14 cellular contexts compared by ENCODE assay signal in genomic region chr20:41657655-41658054, GRCh38.
"Had no signal": no experiment of that assay in that cellular context is flagged by ENCODE, and none has a peak within 500 bp of the region (broad histone marks: within the 10 kb centered on the region; RNA-seq: fewer than 3 reads in every experiment).

No MANE protein-coding gene starts in this region.

- H3K27me3 ChIP-seq: brain microvascular endothelial cell, vagina had no signal

- H3K36me3 Mint-ChIP-seq: activated CD8-positive, alpha-beta memory T cell treated with anti-CD3 and anti-CD28 coated beads, Interleukin-2, amount 10 ng/mL, durations not matched to agents 7 days and 5 days; activated naive CD8-positive, alpha-beta T cell treated with anti-CD3 and anti-CD28 coated beads for 36 hours had no signal

- H3K27ac ChIP-seq: brain microvascular endothelial cell, tibial artery, vagina had no signal

- H3K9me3 Mint-ChIP-seq: activated naive CD8-positive, alpha-beta T cell treated with anti-CD3 and anti-CD28 coated beads for 36 hours; activated T-cell treated with anti-CD3 and anti-CD28 coated beads, Interleukin-2, amount 50 U/mL, for 4 hours; endodermal cell had no signal

- ATAC-seq: activated CD8-positive, alpha-beta memory T cell treated with anti-CD3 and anti-CD28 coated beads, Interleukin-2, amount 10 ng/mL, durations not matched to agents 7 days and 5 days; activated T-cell treated with anti-CD3 and anti-CD28 coated beads, Interleukin-2, amount 50 U/mL, for 4 hours had no signal

- H3K4me3 ChIP-seq: tibial artery, vagina had no signal

- DNase-seq: activated CD4-positive, alpha-beta T cell treated with anti-CD3 and anti-CD28 coated beads, Interleukin-2, amount 50 U/mL, for 4 hours; activated CD4-positive, CD25-positive, alpha-beta regulatory T cell treated with anti-CD3 and anti-CD28 coated beads, Interleukin-2, amount 50 U/mL, for 72 hours; activated CD8-positive, alpha-beta memory T cell treated with anti-CD3 and anti-CD28 coated beads, Interleukin-2, amount 10 ng/mL, durations not matched to agents 7 days and 5 days; activated gamma-delta T cell; activated naive CD8-positive, alpha-beta T cell treated with anti-CD3 and anti-CD28 coated beads for 36 hours; activated T-cell treated with anti-CD3 and anti-CD28 coated beads, Interleukin-2, amount 50 U/mL, for 4 hours; brain microvascular endothelial cell; endodermal cell; erythroblast; midbrain; stimulated activated CD4-positive, alpha-beta T cell treated with anti-CD3 and anti-CD28 coated beads, Interleukin-15, amount 100 ng/mL, for 24 hours; stimulated activated CD4-positive, alpha-beta T cell treated with anti-CD3 and anti-CD28 coated beads, Interleukin-4, amount 100 ng/mL, for 24 hours; tibial artery had no signal

- H3K36me3 ChIP-seq: brain microvascular endothelial cell, tibial artery, vagina had no signal

- H3K9me3 ChIP-seq: tibial artery, vagina had no signal

- H3K4me1 Mint-ChIP-seq: activated CD8-positive, alpha-beta memory T cell treated with anti-CD3 and anti-CD28 coated beads, Interleukin-2, amount 10 ng/mL, durations not matched to agents 7 days and 5 days; activated naive CD8-positive, alpha-beta T cell treated with anti-CD3 and anti-CD28 coated beads for 36 hours; endodermal cell had no signal

- H3K4me3 Mint-ChIP-seq: activated CD8-positive, alpha-beta memory T cell treated with anti-CD3 and anti-CD28 coated beads, Interleukin-2, amount 10 ng/mL, durations not matched to agents 7 days and 5 days; activated naive CD8-positive, alpha-beta T cell treated with anti-CD3 and anti-CD28 coated beads for 36 hours; activated T-cell treated with anti-CD3 and anti-CD28 coated beads, Interleukin-2, amount 50 U/mL, for 4 hours; endodermal cell had no signal

- H3K4me1 ChIP-seq: tibial artery, vagina had no signal

- H3K27ac Mint-ChIP-seq: activated CD8-positive, alpha-beta memory T cell treated with anti-CD3 and anti-CD28 coated beads, Interleukin-2, amount 10 ng/mL, durations not matched to agents 7 days and 5 days; activated naive CD8-positive, alpha-beta T cell treated with anti-CD3 and anti-CD28 coated beads for 36 hours; endodermal cell had no signal
